ENCODE assay signal across 8 cellular contexts in the genomic region with DNA sequence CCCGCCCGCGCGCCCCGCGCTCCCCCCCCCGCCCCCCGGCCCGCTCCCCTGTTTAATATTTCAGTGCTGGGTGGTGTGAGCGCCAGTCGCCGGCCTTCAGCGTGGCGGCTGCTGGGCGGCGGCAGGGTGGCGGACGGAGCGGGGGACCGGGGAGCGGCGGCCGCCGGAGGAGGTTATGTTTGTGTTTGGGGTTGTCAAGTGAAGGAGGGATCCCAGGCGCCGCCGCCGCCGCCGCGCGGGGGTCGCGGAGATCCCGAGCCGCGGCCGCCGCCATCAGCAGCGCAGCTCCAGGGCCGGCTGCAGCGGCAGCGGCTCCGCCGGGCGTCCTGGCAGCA. TPM values are rescaled to one million over a fixed set of nuclear protein-coding genes. Genes with fewer than 3 reads are reported as not detected.
DNase-seq lines count a peak whose midpoint lies in the region; ATAC-seq and TF ChIP-seq lines count a peak whose summit lies in the region.

A gene (plus strand): TSS at position 82 of the 335 bp plus-strand sequence. CDS start 3,317 bp downstream, outside the sequence.

- no peak for TF ChIP-seq RAD21 in SK-N-SH (IDR thresholded peaks at IDR 0.05; ENCODE audit: low read length)

- H3K9me3 ChIP-seq in SK-N-SH, result no peaks in the 10 kb centered on the region
- no peaks in the 10 kb centered on the region for H3K9me3 ChIP-seq in gastrocnemius medialis

- ATAC-seq in SK-N-SH treated with all-trans-retinoic acid at 6 μM for 48 hours, result no peak
- ATAC-seq in gastrocnemius medialis, result peak in 1 of 2 donors; percentile 0
- ATAC-seq in GM21529 (IDR thresholded peaks at IDR 0.05; ENCODE audit: unreplicated experiment), result no peak

- H3K36me3 ChIP-seq in SK-N-SH (replicated peaks in 1 of 2; ENCODE audit: control insufficient read depth in 1 of 2, insufficient read depth in 2 of 2, low read length in 1 of 2), result peaks cover 17 to 20% of the 10 kb centered on the region in 2 experiments
- peaks cover 0 to 13% of the 10 kb centered on the region in 2 donors for H3K36me3 ChIP-seq in gastrocnemius medialis

- H2AFZ ChIP-seq in SK-N-SH (ENCODE audit: low read depth), result no peak within 1 kb of the TSS; the same call in 1 of the 2 replicates

- CTCF ChIA-PET in SK-N-SH (lab: Yijun Ruan, JAX), result interaction anchor here (1.2 to 2.1 kb wide), 3 partner anchors 309 to 591 kb away, joined by 3 to 5 read pairs (median 3); no protein-coding TSS in a partner anchor

- H3K9me2 ChIP-seq in SK-N-SH, result no peaks in the 10 kb centered on the region

- peak within 1 kb of the TSS; percentile 81 for H3K4me2 ChIP-seq in SK-N-SH

- peak within 1 kb of the TSS; percentile 87 to 89 for H3K4me3 ChIP-seq in SK-N-SH (ENCODE audit: low read depth in 2 of 2, low read length in 1 of 2)
- H3K4me3 ChIP-seq in NB4 (ENCODE audit: low read depth, low read length), result peak within 1 kb of the TSS; percentile 81
- H3K4me3 ChIP-seq in astrocyte of the spinal cord (ENCODE audit: low read depth, low read length), result peak within 1 kb of the TSS; percentile 86
- peak within 1 kb of the TSS; percentile 61 for H3K4me3 ChIP-seq in iPS-11a (ENCODE audit: low read depth, low read length)
- H3K4me3 ChIP-seq in gastrocnemius medialis, result peak within 1 kb of the TSS; percentile 72 to 95 (median 79)

- H3K9ac ChIP-seq in SK-N-SH, result peak within 1 kb of the TSS; percentile 100

- no peaks in the 10 kb centered on the region for H3K27me3 ChIP-seq in SK-N-SH (ENCODE audit: insufficient read depth)
- H3K27me3 ChIP-seq in gastrocnemius medialis, result no peaks in the 10 kb centered on the region

- DNase-seq in SK-N-SH (peak; percentile 67), NB4 (ENCODE audit: low read depth) (peak; percentile 60), astrocyte of the spinal cord (ENCODE audit: low read depth, low spot score) (no peak), gastrocnemius medialis (peak in 1 of 2 donors; percentile 23), NCI-H2107 treated with DMSO at 0.1 percent for 48 hours (lab: John Stamatoyannopoulos, UW; ENCODE audit: unreplicated experiment) (no peak)

- no peak for TF ChIP-seq EP300 in SK-N-SH (IDR thresholded peaks at IDR 0.05; ENCODE audit: borderline replicate concordance in 1 of 2, low read depth in 1 of 2, low read length in 1 of 2)

- H3K27ac ChIP-seq in SK-N-SH (ENCODE audit: low read depth in 2 of 2, low read length in 1 of 2), result peak within 1 kb of the TSS; percentile 95 to 99
- peak within 1 kb of the TSS; percentile 92 to 98 (median 96) for H3K27ac ChIP-seq in gastrocnemius medialis

- WGBS in SK-N-SH (ENCODE audit: low lambda C conversion rate), result no CpG with 5 or more reads among the region's 46 CpGs

- intact Hi-C loops in gastrocnemius medialis (cut with DNase I; ENCODE audit: low total_unique reads), result no loop called here

- H3F3A ChIP-seq in SK-N-SH (replicated peaks; ENCODE audit: insufficient read depth), result peaks cover 38% of the 10 kb centered on the region

- TF ChIP-seq POLR2A in NB4 (IDR thresholded peaks at IDR 0.05; ENCODE audit: extremely low read depth, insufficient read length) (no peak), gastrocnemius medialis (IDR thresholded peaks at IDR 0.05) (peak; percentile 34 to 36)

- TF ChIP-seq CTCF in SK-N-SH (IDR thresholded peaks at IDR 0.05) (no peak), NB4 (IDR thresholded peaks at IDR 0.05; ENCODE audit: low read depth, low read length) (no peak), astrocyte of the spinal cord (IDR thresholded peaks at IDR 0.05; ENCODE audit: low read depth, low read length) (no peak), gastrocnemius medialis (IDR thresholded peaks at IDR 0.05 in 4 of 5, conservative IDR thresholded peaks at IDR 0.05 in 1 of 5) (no peak)

- H3K4me1 ChIP-seq in SK-N-SH (ENCODE audit: control insufficient read depth in 1 of 2, insufficient read depth in 2 of 2, low read depth in 1 of 2, low read length in 1 of 2), result peaks cover 5 to 13% of the 10 kb centered on the region in 2 experiments; a peak in 3 of 4 replicates
- H3K4me1 ChIP-seq in gastrocnemius medialis, result peaks cover 19 to 26% of the 10 kb centered on the region in 2 donors

- in situ Hi-C loops in astrocyte of the spinal cord (cut with HindIII; ENCODE audit: low sequenced_read_pairs) (no loop called here), gastrocnemius medialis (cut with MboI; ENCODE audit: low sequenced_read_pairs in 4 of 4) (no loop called here)

- no peaks in the 10 kb centered on the region for H4K20me1 ChIP-seq in SK-N-SH (ENCODE audit: insufficient read depth)

- POLR2A ChIA-PET in SK-N-SH (lab: Yijun Ruan, JAX), result no interaction called here

- peaks cover 51% of the 10 kb centered on the region for H3K79me2 ChIP-seq in SK-N-SH (ENCODE audit: insufficient read depth)

TF ChIP-seq in SK-N-SH, 30 proteins besides CTCF, POLR2A, EP300 and RAD21:
- TF ChIP-seq SMC3 (IDR thresholded peaks at IDR 0.05; ENCODE audit: low read depth, low read length), result no peak
- 0 out of 2 replicates have a peak, but pooled peaks have one; percentile 39 for TF ChIP-seq MXI1 (IDR thresholded peaks at IDR 0.05; ENCODE audit: low read depth, low read length)
TF ChIP-seq in SK-N-SH: peak in this region for 1.

TF ChIP-seq in SK-N-SH treated with all-trans-retinoic acid at 6 μM for 48 hours, 23 proteins besides CTCF, POLR2A, EP300 and RAD21:
- TF ChIP-seq, protein P1, sequence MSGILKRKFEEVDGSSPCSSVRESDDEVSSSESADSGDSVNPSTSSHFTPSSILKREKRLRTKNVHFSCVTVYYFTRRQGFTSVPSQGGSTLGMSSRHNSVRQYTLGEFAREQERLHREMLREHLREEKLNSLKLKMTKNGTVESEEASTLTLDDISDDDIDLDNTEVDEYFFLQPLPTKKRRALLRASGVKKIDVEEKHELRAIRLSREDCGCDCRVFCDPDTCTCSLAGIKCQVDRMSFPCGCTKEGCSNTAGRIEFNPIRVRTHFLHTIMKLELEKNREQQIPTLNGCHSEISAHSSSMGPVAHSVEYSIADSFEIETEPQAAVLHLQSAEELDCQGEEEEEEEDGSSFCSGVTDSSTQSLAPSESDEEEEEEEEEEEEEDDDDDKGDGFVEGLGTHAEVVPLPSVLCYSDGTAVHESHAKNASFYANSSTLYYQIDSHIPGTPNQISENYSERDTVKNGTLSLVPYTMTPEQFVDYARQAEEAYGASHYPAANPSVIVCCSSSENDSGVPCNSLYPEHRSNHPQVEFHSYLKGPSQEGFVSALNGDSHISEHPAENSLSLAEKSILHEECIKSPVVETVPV (CRISPR knock-in tag; IDR thresholded peaks at IDR 0.05), result no peak
- TF ChIP-seq, protein P2, sequence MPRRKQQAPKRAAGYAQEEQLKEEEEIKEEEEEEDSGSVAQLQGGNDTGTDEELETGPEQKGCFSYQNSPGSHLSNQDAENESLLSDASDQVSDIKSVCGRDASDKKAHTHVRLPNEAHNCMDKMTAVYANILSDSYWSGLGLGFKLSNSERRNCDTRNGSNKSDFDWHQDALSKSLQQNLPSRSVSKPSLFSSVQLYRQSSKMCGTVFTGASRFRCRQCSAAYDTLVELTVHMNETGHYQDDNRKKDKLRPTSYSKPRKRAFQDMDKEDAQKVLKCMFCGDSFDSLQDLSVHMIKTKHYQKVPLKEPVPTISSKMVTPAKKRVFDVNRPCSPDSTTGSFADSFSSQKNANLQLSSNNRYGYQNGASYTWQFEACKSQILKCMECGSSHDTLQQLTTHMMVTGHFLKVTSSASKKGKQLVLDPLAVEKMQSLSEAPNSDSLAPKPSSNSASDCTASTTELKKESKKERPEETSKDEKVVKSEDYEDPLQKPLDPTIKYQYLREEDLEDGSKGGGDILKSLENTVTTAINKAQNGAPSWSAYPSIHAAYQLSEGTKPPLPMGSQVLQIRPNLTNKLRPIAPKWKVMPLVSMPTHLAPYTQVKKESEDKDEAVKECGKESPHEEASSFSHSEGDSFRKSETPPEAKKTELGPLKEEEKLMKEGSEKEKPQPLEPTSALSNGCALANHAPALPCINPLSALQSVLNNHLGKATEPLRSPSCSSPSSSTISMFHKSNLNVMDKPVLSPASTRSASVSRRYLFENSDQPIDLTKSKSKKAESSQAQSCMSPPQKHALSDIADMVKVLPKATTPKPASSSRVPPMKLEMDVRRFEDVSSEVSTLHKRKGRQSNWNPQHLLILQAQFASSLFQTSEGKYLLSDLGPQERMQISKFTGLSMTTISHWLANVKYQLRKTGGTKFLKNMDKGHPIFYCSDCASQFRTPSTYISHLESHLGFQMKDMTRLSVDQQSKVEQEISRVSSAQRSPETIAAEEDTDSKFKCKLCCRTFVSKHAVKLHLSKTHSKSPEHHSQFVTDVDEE (CRISPR knock-in tag; IDR thresholded peaks at IDR 0.05), result no peak
- no peak for TF ChIP-seq TOX (CRISPR knock-in tag; IDR thresholded peaks at IDR 0.05; ENCODE audit: borderline replicate concordance)

RNA-seq across cellular contexts. Expression of the gene that starts here (rescaled TPM):
- 7.7 and 10.4 TPM in 2 replicates for polyA plus RNA-seq in SK-N-SH (2012; rRNA removed)
- 5.5 and 6.4 TPM in 2 replicates for polyA plus RNA-seq in SK-N-SH (2012; cell fraction: cytosol; rRNA removed)
- 19.3 and 21.1 TPM in 2 replicates for polyA plus RNA-seq in SK-N-SH (2012; cell fraction: nucleus; rRNA removed)
- total RNA-seq in gastrocnemius medialis, result 10 to 100 TPM in 2 of 4 donors, 1 to 10 TPM in 2; 8.3 to 13.5 (median 10.5) TPM

Comparison
In these comparisons a context has a peak if more than half of its experiments do, and no peak if none do; other contexts are left out.
1. DNase-seq: peak in SK-N-SH (single experiment) and NB4 (single experiment); none in astrocyte of the spinal cord (single experiment) and NCI-H2107 treated with DMSO at 0.1 percent for 48 hours (single experiment).
2. Peak in every context shown above with its lines, with median percentiles within 50 percentile points of each other: H3K4me3 ChIP-seq.